In the genomic region with DNA sequence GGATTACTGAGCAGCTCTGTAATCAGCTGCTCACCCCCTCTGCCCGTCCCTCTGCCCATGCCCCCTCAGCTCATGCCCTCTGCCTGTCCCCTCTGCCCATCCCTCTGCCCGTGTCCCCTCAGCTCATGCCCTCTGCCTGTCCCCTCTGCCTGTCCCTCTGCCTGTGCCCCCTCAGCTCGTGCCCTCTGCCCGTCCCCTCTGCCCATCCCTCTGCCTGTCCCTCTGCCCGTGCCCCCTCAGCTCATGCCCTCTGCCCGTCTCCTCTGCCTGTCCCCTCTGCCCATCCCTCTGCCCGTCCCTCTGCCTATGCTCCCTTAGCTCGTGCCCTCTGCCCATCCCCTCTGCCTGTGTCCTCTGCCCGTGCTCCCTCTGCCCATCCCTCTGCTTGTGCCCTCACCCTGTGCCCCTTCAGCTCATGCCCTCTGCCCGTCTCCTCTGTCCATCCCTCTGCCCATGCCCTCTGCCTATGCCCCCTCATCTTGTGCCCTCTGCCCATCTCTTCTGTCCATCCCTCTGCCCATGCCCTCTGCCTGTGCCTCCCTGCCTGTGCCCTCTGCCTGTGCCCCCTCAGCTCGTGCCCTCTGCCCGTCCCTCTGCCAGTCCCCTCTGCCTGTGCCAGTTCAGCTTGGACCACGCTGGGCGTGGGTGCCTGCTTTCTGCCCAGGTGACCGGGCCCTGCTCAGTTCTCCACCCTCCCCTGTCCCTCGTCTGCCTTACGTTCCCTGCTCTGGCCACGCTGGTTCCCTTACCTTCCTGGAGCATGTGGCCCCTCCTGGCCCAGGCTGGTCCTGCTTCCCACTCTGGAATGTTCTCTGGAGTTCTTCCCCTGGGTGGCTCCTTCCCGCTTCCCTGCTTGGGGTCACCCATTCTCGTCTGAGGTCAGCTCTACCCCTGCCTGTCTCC, we compare ENCODE assay signal across 18 cellular contexts.
DNase-seq lines count a peak whose midpoint lies in the region; FAIRE-seq and TF ChIP-seq lines count a peak whose summit lies in the region.
"Had no signal": no experiment of that assay in that cellular context is flagged by ENCODE, and none has a peak within 500 bp of the region (broad histone marks: within the 10 kb centered on the region; RNA-seq: fewer than 3 reads in every experiment).

No MANE protein-coding gene starts in this region.

- H3K36me3 Mint-ChIP-seq in astrocyte (ENCODE audit: low read depth, unreplicated experiment): no peaks in the 10 kb centered on the region

- CTCF ChIA-PET in HEK293 (lab: Yijun Ruan, JAX): no interaction called here

- H3K4me1 ChIP-seq in HEK293 (ENCODE audit: control insufficient read depth, insufficient read depth, low read length) (no peaks in the 10 kb centered on the region), astrocyte (ENCODE audit: insufficient read depth, low read length) (peaks cover 21% of the 10 kb centered on the region), mesodermal cell (ENCODE audit: control insufficient read depth, insufficient read depth, low read length, poor library complexity, severe bottlenecking) (peaks cover 19% of the 10 kb centered on the region)

- H3K27me3 Mint-ChIP-seq in astrocyte (ENCODE audit: low read depth, unreplicated experiment): peaks cover 37% of the 10 kb centered on the region
- H3K27me3 Mint-ChIP-seq: B cell; CD4-positive, alpha-beta T cell had no signal

- H3K79me2 ChIP-seq in astrocyte (ENCODE audit: insufficient read depth, low read length): no peaks in the 10 kb centered on the region

- no peak overlapping the region for H3K4me3 ChIP-seq in HEK293 (ENCODE audit: low read depth, low read length)
- no peak overlapping the region for H3K4me3 ChIP-seq in astrocyte (ENCODE audit: insufficient read depth, low read depth, low read length)
- H3K4me3 ChIP-seq in mesodermal cell (ENCODE audit: extremely low read depth, insufficient read depth, low read length, poor library complexity, severe bottlenecking): no peak overlapping the region

- H3K27ac ChIP-seq in HEK293 (ENCODE audit: extremely low read depth, low read depth, low read length) (no peak overlapping the region), astrocyte (ENCODE audit: low read depth, low read length) (no peak overlapping the region), mesodermal cell (ENCODE audit: low read depth, low read length, severe bottlenecking) (peak overlapping the region; percentile 16)

- H2AFZ ChIP-seq in astrocyte (ENCODE audit: low read depth, low read length): no peak overlapping the region

- peaks cover 5% of the 10 kb centered on the region for H3K27me3 ChIP-seq in astrocyte (ENCODE audit: insufficient read depth, low read length)

- intact Hi-C loops in posterior vena cava (cut with DNase I): no loop called here

- no peak for FAIRE-seq in astrocyte (lab: Jason Lieb, UNC)
- FAIRE-seq: H54 had no signal

- H3K27ac Mint-ChIP-seq in astrocyte (ENCODE audit: unreplicated experiment): no peak overlapping the region
- H3K27ac Mint-ChIP-seq: B cell; CD4-positive, alpha-beta T cell had no signal

- WGBS in mesodermal cell (ENCODE audit: insufficient coverage in 2 of 2), 2 experiments: 90 to 92% methylated on average over 15 to 19 of the region's 20 CpGs

- H3K4me1 Mint-ChIP-seq in astrocyte (ENCODE audit: low read depth, unreplicated experiment): peaks cover 12% of the 10 kb centered on the region

- H3K4me2 ChIP-seq in astrocyte (ENCODE audit: low read length): peak overlapping the region; percentile 57

- H3K36me3 ChIP-seq in HEK293 (ENCODE audit: control insufficient read depth in 2 of 2, insufficient read depth in 1 of 2, low read length in 2 of 2) (no peaks in the 10 kb centered on the region), astrocyte (ENCODE audit: insufficient read depth, low read length) (no peaks in the 10 kb centered on the region), mesodermal cell (ENCODE audit: control insufficient read depth, insufficient read depth, low read length) (no peaks in the 10 kb centered on the region)

- H3K9ac ChIP-seq in astrocyte (ENCODE audit: low read length): peak overlapping the region; percentile 43

- no peak overlapping the region for H3K4me3 Mint-ChIP-seq in astrocyte (ENCODE audit: unreplicated experiment)
- H3K4me3 Mint-ChIP-seq: B cell; CD4-positive, alpha-beta T cell had no signal

- H3K9me3 ChIP-seq in HEK293 (ENCODE audit: control insufficient read depth, insufficient read depth, low read depth, low read length): no peaks in the 10 kb centered on the region
- no peaks in the 10 kb centered on the region for H3K9me3 ChIP-seq in astrocyte (ENCODE audit: insufficient read depth, low read depth, low read length)
- no peaks in the 10 kb centered on the region for H3K9me3 ChIP-seq in mesodermal cell (ENCODE audit: control insufficient read depth, low read length)

- DNase-seq in astrocyte (ENCODE audit: low read depth): no peak
- peak; percentile 59 for DNase-seq in posterior vena cava (ENCODE audit: low spot score)
- no peak for DNase-seq in activated naive CD4-positive, alpha-beta T cell treated with Interleukin-2 at 50 U/mL for 16 hours
- DNase-seq in GM20000 (ENCODE audit: low spot score): no peak
- no peak for DNase-seq in Ammon's horn (ENCODE audit: low spot score)
- DNase-seq in activated T-cell treated with anti-CD3 and anti-CD28 coated beads, Interleukin-2, amount 50 U/mL, for 48 hours: no peak
- DNase-seq: ACHN; CD4-positive, alpha-beta T cell; NCI-H187 treated with DMSO at 0.1 percent for 48 hours; NCI-H2171; NCI-H446; NK-92 treated with Interleukin-12 subunit alpha and Interleukin-12 subunit beta, amount 100 ng/mL, for 24 hours; OCI-M1; RPMI8226 had no signal

- H3K9me3 Mint-ChIP-seq in astrocyte (ENCODE audit: unreplicated experiment): peaks cover 2% of the 10 kb centered on the region
- H3K9me3 Mint-ChIP-seq: CD4-positive, alpha-beta T cell had no signal

- no peak for TF ChIP-seq CTCF in HEK293 (tag by site-specific recombination; IDR thresholded peaks at IDR 0.05)
- no peak for TF ChIP-seq CTCF in astrocyte (IDR thresholded peaks at IDR 0.05; ENCODE audit: insufficient read depth, low read depth, low read length)
- no peak for TF ChIP-seq CTCF in GM20000 (IDR thresholded peaks at IDR 0.05; ENCODE audit: extremely low read depth, missing control alignments)

- POLR2A ChIA-PET in HEK293 (lab: Yijun Ruan, JAX): no interaction called here

- H4K20me1 ChIP-seq in astrocyte (ENCODE audit: insufficient read depth, low read length): no peaks in the 10 kb centered on the region

TF ChIP-seq in HEK293, 187 proteins besides CTCF, POLR2A, EP300 and RAD21:
- TF ChIP-seq ZNF223 (tag by site-specific recombination; IDR thresholded peaks at IDR 0.05): peak; percentile 74; the same call in 1 of the 2 replicates
- TF ChIP-seq, protein P1, sequence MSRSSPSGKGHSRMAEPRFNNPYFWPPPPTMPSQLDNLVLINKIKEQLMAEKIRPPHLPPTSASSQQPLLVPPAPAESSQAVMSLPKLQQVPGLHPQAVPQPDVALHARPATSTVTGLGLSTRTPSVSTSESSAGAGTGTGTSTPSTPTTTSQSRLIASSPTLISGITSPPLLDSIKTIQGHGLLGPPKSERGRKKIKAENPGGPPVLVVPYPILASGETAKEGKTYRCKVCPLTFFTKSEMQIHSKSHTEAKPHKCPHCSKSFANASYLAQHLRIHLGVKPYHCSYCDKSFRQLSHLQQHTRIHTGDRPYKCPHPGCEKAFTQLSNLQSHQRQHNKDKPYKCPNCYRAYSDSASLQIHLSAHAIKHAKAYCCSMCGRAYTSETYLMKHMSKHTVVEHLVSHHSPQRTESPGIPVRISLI (tag by site-specific recombination; IDR thresholded peaks at IDR 0.05): no peak
- TF ChIP-seq, protein P2, sequence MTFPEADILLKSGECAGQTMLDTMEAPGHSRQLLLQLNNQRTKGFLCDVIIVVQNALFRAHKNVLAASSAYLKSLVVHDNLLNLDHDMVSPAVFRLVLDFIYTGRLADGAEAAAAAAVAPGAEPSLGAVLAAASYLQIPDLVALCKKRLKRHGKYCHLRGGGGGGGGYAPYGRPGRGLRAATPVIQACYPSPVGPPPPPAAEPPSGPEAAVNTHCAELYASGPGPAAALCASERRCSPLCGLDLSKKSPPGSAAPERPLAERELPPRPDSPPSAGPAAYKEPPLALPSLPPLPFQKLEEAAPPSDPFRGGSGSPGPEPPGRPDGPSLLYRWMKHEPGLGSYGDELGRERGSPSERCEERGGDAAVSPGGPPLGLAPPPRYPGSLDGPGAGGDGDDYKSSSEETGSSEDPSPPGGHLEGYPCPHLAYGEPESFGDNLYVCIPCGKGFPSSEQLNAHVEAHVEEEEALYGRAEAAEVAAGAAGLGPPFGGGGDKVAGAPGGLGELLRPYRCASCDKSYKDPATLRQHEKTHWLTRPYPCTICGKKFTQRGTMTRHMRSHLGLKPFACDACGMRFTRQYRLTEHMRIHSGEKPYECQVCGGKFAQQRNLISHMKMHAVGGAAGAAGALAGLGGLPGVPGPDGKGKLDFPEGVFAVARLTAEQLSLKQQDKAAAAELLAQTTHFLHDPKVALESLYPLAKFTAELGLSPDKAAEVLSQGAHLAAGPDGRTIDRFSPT (tag by site-specific recombination; IDR thresholded peaks at IDR 0.05): peak; percentile 84
